20 cellular contexts compared by ENCODE assay signal in the genomic region with DNA sequence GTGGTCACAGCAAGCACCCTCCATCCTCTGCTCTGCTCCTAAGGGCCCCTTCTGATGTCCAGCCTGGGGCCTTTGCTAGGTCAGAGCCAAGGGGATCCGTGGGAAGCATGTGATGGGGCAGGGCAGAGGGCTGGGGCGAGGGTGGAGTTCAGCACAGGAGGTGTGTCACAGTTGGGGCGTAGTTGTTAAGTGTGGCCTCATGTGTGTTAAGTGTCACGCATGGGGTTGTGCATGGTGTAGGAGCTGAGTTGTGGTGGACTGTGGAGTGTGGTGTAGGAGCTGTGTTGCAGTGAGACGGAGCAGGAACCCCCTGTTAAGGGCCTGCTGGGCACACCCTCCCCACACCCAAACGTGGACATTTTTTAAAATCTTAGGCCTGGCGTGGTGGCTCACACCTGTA.
"Had no signal": no experiment of that assay in that cellular context is flagged by ENCODE, and none has a peak within 500 bp of the region (broad histone marks: within the 10 kb centered on the region; RNA-seq: fewer than 3 reads in every experiment).

No MANE protein-coding gene starts in this region.

- H3K27ac ChIP-seq: heart right ventricle, hepatocyte, left ventricle myocardium inferior, neutrophil, ovary, right atrium auricular region, right lobe of liver, suprapubic skin, thoracic aorta, tibial artery, uterus had no signal

- H2AFZ ChIP-seq: hepatocyte had no signal

- H3K79me2 ChIP-seq: hepatocyte had no signal

- H3K4me1 ChIP-seq: heart right ventricle, left ventricle myocardium inferior, right atrium auricular region, right lobe of liver, suprapubic skin, tibial artery, uterus had no signal

- H3K27me3 ChIP-seq: heart right ventricle, hepatocyte, ovary, right atrium auricular region, right lobe of liver, suprapubic skin, tibial artery, uterus had no signal

- H3K4me2 ChIP-seq: hepatocyte, smooth muscle cell had no signal

- H3K4me3 ChIP-seq: heart right ventricle, hepatocyte, left ventricle myocardium inferior, lung, ovary, right atrium auricular region, right lobe of liver, smooth muscle cell, suprapubic skin, thoracic aorta, tibial artery, uterus had no signal

- DNase-seq: heart right ventricle; islet precursor cell; left ventricle myocardium inferior; occipital lobe; ovary; right lobe of liver; stimulated activated CD4-positive, alpha-beta T cell treated with anti-CD3 and anti-CD28 coated beads, Interleukin-1b, Interleukin-23, amount 100 ng/mL, for 48 hours; stimulated activated CD4-positive, alpha-beta T cell treated with anti-CD3 and anti-CD28 coated beads, Interleukin-2, amount 100 ng/mL, for 48 hours; stimulated activated CD4-positive, alpha-beta T cell treated with anti-CD3 and anti-CD28 coated beads, Interleukin-4, amount 100 ng/mL, for 4 hours; stimulated activated CD8-positive, alpha-beta memory T cell treated with anti-CD3 and anti-CD28 coated beads, Interleukin-4, amount 100 ng/mL, for 48 hours; tibial artery; uterus had no signal

- H3K9me3 ChIP-seq: neutrophil, ovary, right atrium auricular region, right lobe of liver, suprapubic skin, thoracic aorta, uterus had no signal

- ATAC-seq: heart right ventricle; stimulated activated memory B cell treated with anti-CD40 and anti-IgM and Interleukin-4, amounts not matched to agents 10 μg/mL and 1 μg/mL and 100 μg/mL, for 72 hours had no signal

- H3K36me3 ChIP-seq: heart right ventricle, left ventricle myocardium inferior, neutrophil, ovary, right atrium auricular region, right lobe of liver, suprapubic skin, thoracic aorta, tibial artery, uterus had no signal
